ENCODE assay signal across 15 cellular contexts in the genomic region with DNA sequence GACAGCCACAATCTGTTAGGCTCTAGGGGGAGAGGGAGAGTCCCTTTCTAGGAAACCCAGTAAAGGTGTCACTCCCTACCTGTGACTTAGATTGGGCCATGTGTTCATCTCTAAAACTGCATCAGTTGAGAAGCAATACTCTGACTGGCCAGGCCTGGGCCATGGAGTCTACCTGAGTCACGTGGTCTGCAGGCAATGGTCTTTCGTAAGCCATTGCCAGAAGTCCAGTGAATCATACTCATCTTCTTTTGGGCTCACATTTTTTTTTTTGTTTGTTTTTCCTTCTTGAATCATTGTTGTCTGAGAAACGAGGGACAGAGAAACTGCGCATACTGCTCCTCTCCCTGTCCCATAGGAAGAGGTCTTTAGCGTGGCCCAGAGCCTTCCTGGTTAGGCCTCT.
A peak's percentile ranks its signal among the peaks of the same experiment; 100 is the strongest.
DNase-seq lines count a peak whose midpoint lies in the region; ATAC-seq, FAIRE-seq and TF ChIP-seq lines count a peak whose summit lies in the region.
"Had no signal": no experiment of that assay in that cellular context is flagged by ENCODE, and none has a peak within 500 bp of the region (broad histone marks: within the 10 kb centered on the region; RNA-seq: fewer than 3 reads in every experiment).

No MANE protein-coding gene starts in this region.

- no peaks in the 10 kb centered on the region for H3K36me3 Mint-ChIP-seq in MCF 10A (ENCODE audit: insufficient read depth, unreplicated experiment)
- no peaks in the 10 kb centered on the region for H3K36me3 Mint-ChIP-seq in glutamatergic neuron (ENCODE audit: unreplicated experiment)
- H3K36me3 Mint-ChIP-seq in CD4-positive, alpha-beta memory T cell: no peaks in the 10 kb centered on the region

- H3K4me1 Mint-ChIP-seq in MCF 10A (ENCODE audit: insufficient read depth, unreplicated experiment) (peaks cover 27% of the 10 kb centered on the region), glutamatergic neuron (ENCODE audit: low read depth, unreplicated experiment) (peaks cover 16% of the 10 kb centered on the region)
- peaks cover 3 to 8% (median 6%) of the 10 kb centered on the region in 4 donors for H3K4me1 Mint-ChIP-seq in CD4-positive, alpha-beta memory T cell

- DNase-seq in MCF 10A (ENCODE audit: unreplicated experiment) (peak; percentile 70), breast epithelium (ENCODE audit: low spot score in 2 of 2) (no peak), K562 (ENCODE audit: extremely low read depth in 1 of 4, low spot score in 3 of 4) (no peak), glutamatergic neuron (no peak), globus pallidus (ENCODE audit: low spot score) (no peak), osteoblast (ENCODE audit: insufficient read length, low spot score, missing footprints) (no peak)
- DNase-seq in CD4-positive, alpha-beta memory T cell: no peak
- DNase-seq: 8988T, C1 segment of cervical spinal cord, NCI-H1930, NCI-H524 treated with DMSO at 0.1 percent for 48 hours, OCI-M1 had no signal

- H3K4me3 ChIP-seq in breast epithelium (no peak overlapping the region), K562 (no peak overlapping the region), osteoblast (ENCODE audit: insufficient read depth, low read length) (no peak overlapping the region)
- no peak overlapping the region for H3K4me3 ChIP-seq in CD4-positive, alpha-beta memory T cell (ENCODE audit: low read length in 2 of 2)
- H3K4me3 ChIP-seq: HAP-1 had no signal

- no peak for TF ChIP-seq EP300 in K562 (IDR thresholded peaks at IDR 0.05; ENCODE audit: low read length)

- H3K36me3 ChIP-seq in breast epithelium: no peaks in the 10 kb centered on the region
- H3K36me3 ChIP-seq in K562 (ENCODE audit: control insufficient read depth, insufficient read depth, low read length): no peaks in the 10 kb centered on the region
- no peaks in the 10 kb centered on the region for H3K36me3 ChIP-seq in CD4-positive, alpha-beta memory T cell (ENCODE audit: insufficient read depth, low read length)
- H3K36me3 ChIP-seq in osteoblast (ENCODE audit: insufficient read depth, low read length): no peaks in the 10 kb centered on the region
- H3K36me3 ChIP-seq: HAP-1 had no signal

- H3K79me2 ChIP-seq in K562 (ENCODE audit: control insufficient read depth, insufficient read depth, low read length) (no peaks in the 10 kb centered on the region), osteoblast (ENCODE audit: insufficient read depth, low read length) (no peaks in the 10 kb centered on the region)

- no peak for FAIRE-seq in K562 (lab: Jason Lieb, UNC)
- FAIRE-seq: GM12891 had no signal

- H3K4me2 ChIP-seq in K562 (ENCODE audit: insufficient read depth, low read length) (no peak overlapping the region), osteoblast (ENCODE audit: insufficient read depth, low read length) (no peak overlapping the region)

- H3K9me3 Mint-ChIP-seq in MCF 10A (ENCODE audit: unreplicated experiment) (no peaks in the 10 kb centered on the region), glutamatergic neuron (ENCODE audit: unreplicated experiment) (peaks cover 14% of the 10 kb centered on the region)
- H3K9me3 Mint-ChIP-seq in CD4-positive, alpha-beta memory T cell: no peaks in the 10 kb centered on the region

- 11% methylated on average over 4 of the region's 5 CpGs for WGBS in K562 (ENCODE audit: insufficient coverage, low coverage, missing lambda C conversion rate)

- H3K9ac ChIP-seq in K562 (ENCODE audit: insufficient read depth in 1 of 2, low read depth in 2 of 2, low read length in 2 of 2): no peak overlapping the region

- H2AFZ ChIP-seq in K562 (ENCODE audit: low read depth, low read length) (no peak overlapping the region), osteoblast (ENCODE audit: low read length) (no peak overlapping the region)

- intact Hi-C loops in MCF 10A (cut with micrococcal nuclease): loop anchor here (10.0 kb wide), 1 partner anchor 1101 kb away; no protein-coding TSS in a partner anchor
- intact Hi-C loops in breast epithelium (cut with DNase I; ENCODE audit: low total_unique reads): no loop called here
- intact Hi-C loops in K562 (cut with micrococcal nuclease): loop anchor here (5.0 to 10.0 kb wide), 3 partner anchors 121 to 1831 kb away; no protein-coding TSS in a partner anchor
- intact Hi-C loops in CD4-positive, alpha-beta memory T cell (cut with micrococcal nuclease): loop anchor here (10.0 kb wide), 1 partner anchor 399 kb away; no protein-coding TSS in a partner anchor

- H3K4me1 ChIP-seq in breast epithelium (peaks cover 0 to 13% of the 10 kb centered on the region in 2 donors), K562 (replicated peaks in 1 of 2; ENCODE audit: control insufficient read depth in 2 of 2, insufficient read depth in 2 of 2, low read length in 2 of 2) (peaks cover 2 to 10% of the 10 kb centered on the region in 2 experiments; a peak in 4 of 5 replicates), osteoblast (ENCODE audit: insufficient read depth, low read length) (peaks cover 15% of the 10 kb centered on the region)
- peaks cover 7% of the 10 kb centered on the region for H3K4me1 ChIP-seq in CD4-positive, alpha-beta memory T cell (ENCODE audit: insufficient read depth, low read length)

- TF ChIP-seq POLR2A in breast epithelium (IDR thresholded peaks at IDR 0.05) (no peak), K562 (conservative IDR thresholded peaks at IDR 0.05) (no peak)

- no peak overlapping the region for H3K4me3 Mint-ChIP-seq in MCF 10A (ENCODE audit: unreplicated experiment)
- H3K4me3 Mint-ChIP-seq in glutamatergic neuron (ENCODE audit: unreplicated experiment): no peak overlapping the region
- H3K4me3 Mint-ChIP-seq in CD4-positive, alpha-beta memory T cell: no peak overlapping the region

- H3K9me1 ChIP-seq in K562 (ENCODE audit: control insufficient read depth, insufficient read depth, low read length): no peaks in the 10 kb centered on the region

- TF ChIP-seq CTCF in MCF 10A (IDR thresholded peaks at IDR 0.05; ENCODE audit: unreplicated experiment) (no peak), breast epithelium (IDR thresholded peaks at IDR 0.05) (no peak), K562 (IDR thresholded peaks at IDR 0.05 in 2 of 3, conservative IDR thresholded peaks at IDR 0.05 in 1 of 3; ENCODE audit: insufficient read depth in 2 of 3, low read depth in 1 of 3, low read length in 3 of 3) (no peak), glutamatergic neuron (IDR thresholded peaks at IDR 0.05; ENCODE audit: partially characterized antibody, unreplicated experiment) (no peak), osteoblast (IDR thresholded peaks at IDR 0.05; ENCODE audit: extremely low read depth, low read depth, low read length) (no peak)

- H3K27ac Mint-ChIP-seq in MCF 10A (ENCODE audit: low read depth, unreplicated experiment) (no peak overlapping the region), glutamatergic neuron (ENCODE audit: unreplicated experiment) (peak overlapping the region; percentile 75)
- H3K27ac Mint-ChIP-seq in CD4-positive, alpha-beta memory T cell: no peak overlapping the region

- BruUV-seq in MCF 10A (replicated peaks; lab: Mats Ljungman, UMichigan) (no TSS peak), K562 (replicated peaks; lab: Mats Ljungman, UMichigan) (no TSS peak)

- no peaks in the 10 kb centered on the region for H3K27me3 Mint-ChIP-seq in MCF 10A (ENCODE audit: insufficient read depth, unreplicated experiment)
- H3K27me3 Mint-ChIP-seq in glutamatergic neuron (ENCODE audit: unreplicated experiment): no peaks in the 10 kb centered on the region
- H3K27me3 Mint-ChIP-seq in CD4-positive, alpha-beta memory T cell: peaks cover 12 to 27% of the 10 kb centered on the region in 2 donors

- TF ChIP-seq RAD21 in K562 (CRISPR knock-in tag; conservative IDR thresholded peaks at IDR 0.05 in 1 of 2, IDR thresholded peaks at IDR 0.05 in 1 of 2): no peak

- CTCF ChIA-PET in MCF 10A (lab: Yijun Ruan, JAX): interaction anchor here (0.6 to 12.1 kb wide), 2 partner anchors 277 to 1672 kb away, joined by 3 to 164 read pairs; no protein-coding TSS in a partner anchor
- CTCF ChIA-PET in K562 (lab: Yijun Ruan, JAX; ENCODE audit: low intra/inter-chr PET ratio): no interaction called here
- CTCF ChIA-PET in CD4-positive, alpha-beta memory T cell (lab: Charles Lee; ENCODE audit: partially characterized antibody): no interaction called here

- H3K27me3 ChIP-seq in breast epithelium (peaks cover 0 to 7% of the 10 kb centered on the region in 2 donors), K562 (ENCODE audit: control insufficient read depth in 2 of 2, insufficient read depth in 2 of 2, low read length in 2 of 2) (peaks cover 6 to 46% of the 10 kb centered on the region in 2 experiments; a peak in 3 of 5 replicates), osteoblast (ENCODE audit: insufficient read depth, low read length) (no peaks in the 10 kb centered on the region)
- H3K27me3 ChIP-seq in CD4-positive, alpha-beta memory T cell (ENCODE audit: insufficient read depth, low read length): no peaks in the 10 kb centered on the region

- H4K20me1 ChIP-seq in K562 (replicated peaks; ENCODE audit: control insufficient read depth, insufficient read depth, low read length): no peaks in the 10 kb centered on the region
- no peaks in the 10 kb centered on the region for H4K20me1 ChIP-seq in osteoblast (ENCODE audit: insufficient read depth, low read length)

- POLR2A ChIA-PET in MCF 10A (lab: Yijun Ruan, JAX): no interaction called here
- POLR2A ChIA-PET in K562 (lab: Yijun Ruan, JAX): no interaction called here
- POLR2A ChIA-PET in CD4-positive, alpha-beta memory T cell (lab: Charles Lee; ENCODE audit: partially characterized antibody): no interaction called here

- ATAC-seq in K562 (no peak), HG03571 (IDR thresholded peaks at IDR 0.05; ENCODE audit: unreplicated experiment) (no peak)

- in situ Hi-C loops in K562 (cut with MboI): loop anchor here (5.0 kb wide), 2 partner anchors 172 to 277 kb away; no protein-coding TSS in a partner anchor

- H3K27ac ChIP-seq in breast epithelium (no peak overlapping the region), K562 (ENCODE audit: extremely low read depth, low read depth, low read length) (no peak overlapping the region), osteoblast (ENCODE audit: low read depth, low read length) (no peak overlapping the region)
- H3K27ac ChIP-seq in CD4-positive, alpha-beta memory T cell (ENCODE audit: low read depth, low read length): no peak overlapping the region

- H3K9me3 ChIP-seq in breast epithelium (no peaks in the 10 kb centered on the region), K562 (replicated peaks; ENCODE audit: control insufficient read depth, insufficient read depth, low read depth, low read length) (no peaks in the 10 kb centered on the region), osteoblast (ENCODE audit: low read depth, low read length) (no peaks in the 10 kb centered on the region)
- H3K9me3 ChIP-seq in CD4-positive, alpha-beta memory T cell (ENCODE audit: control insufficient read depth in 1 of 2, low read length in 2 of 2): no peaks in the 10 kb centered on the region
- H3K9me3 ChIP-seq: HAP-1 had no signal

TF ChIP-seq in K562, 482 proteins besides CTCF, POLR2A, EP300 and RAD21 (continues in another document):
- TF ChIP-seq, protein P1, sequence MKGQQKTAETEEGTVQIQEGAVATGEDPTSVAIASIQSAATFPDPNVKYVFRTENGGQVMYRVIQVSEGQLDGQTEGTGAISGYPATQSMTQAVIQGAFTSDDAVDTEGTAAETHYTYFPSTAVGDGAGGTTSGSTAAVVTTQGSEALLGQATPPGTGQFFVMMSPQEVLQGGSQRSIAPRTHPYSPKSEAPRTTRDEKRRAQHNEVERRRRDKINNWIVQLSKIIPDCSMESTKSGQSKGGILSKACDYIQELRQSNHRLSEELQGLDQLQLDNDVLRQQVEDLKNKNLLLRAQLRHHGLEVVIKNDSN (CRISPR knock-in tag; IDR thresholded peaks at IDR 0.05): peak; percentile 77
